Comparison of ENCODE assay signal across 19 cellular contexts in the genomic region with DNA sequence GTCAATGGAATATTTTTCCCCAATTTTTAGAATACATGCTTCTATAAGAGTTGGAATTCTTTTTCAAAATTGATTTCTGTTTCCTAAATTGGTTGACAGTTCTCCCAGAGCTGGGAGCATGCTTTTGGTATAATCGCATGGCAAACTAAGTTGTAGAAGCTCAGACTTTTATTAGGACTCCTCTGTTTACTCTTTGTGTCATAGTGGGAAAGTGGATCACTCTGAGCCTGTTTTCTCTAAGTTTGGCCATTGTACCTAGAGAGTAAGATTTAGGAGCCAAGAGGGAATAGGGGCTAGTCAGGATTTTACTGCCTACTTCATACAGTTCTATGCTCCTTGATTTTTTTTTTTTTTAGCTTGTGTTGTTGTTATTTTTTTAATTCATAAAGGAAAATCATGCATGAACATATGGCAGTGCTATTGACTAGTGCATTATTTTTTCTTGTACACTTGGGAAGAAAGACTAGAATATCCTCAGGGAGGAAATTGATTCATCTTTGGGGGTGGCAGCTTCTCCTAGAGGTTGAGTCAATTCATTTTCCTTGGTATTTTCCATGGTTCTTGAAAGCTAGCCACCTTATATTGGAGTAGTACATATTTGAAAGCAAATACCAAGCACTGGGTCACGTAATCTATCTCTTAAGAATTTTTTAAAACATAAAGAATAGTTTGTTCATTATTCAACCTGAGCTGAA.
"Had no signal": no experiment of that assay in that cellular context is flagged by ENCODE, and none has a peak within 500 bp of the region (broad histone marks: within the 10 kb centered on the region; RNA-seq: fewer than 3 reads in every experiment).

No MANE protein-coding gene starts in this region.

- H3K27ac ChIP-seq: body of pancreas, lower lobe of right lung, tibial artery had no signal

- H3K27me3 ChIP-seq: body of pancreas, tibial artery had no signal

- H3K27me3 Mint-ChIP-seq: activated CD4-positive, alpha-beta memory T cell treated with anti-CD3 and anti-CD28 coated beads, Interleukin-2, amount 10 ng/mL, durations not matched to agents 7 days and 5 days; activated CD8-positive, alpha-beta memory T cell treated with anti-CD3 and anti-CD28 coated beads, Interleukin-2, amount 10 ng/mL, durations not matched to agents 7 days and 5 days; activated naive CD8-positive, alpha-beta T cell treated with anti-CD3 and anti-CD28 coated beads, Interleukin-2, amount 10 ng/mL, durations not matched to agents 7 days and 5 days; activated T-helper 17 cell treated with anti-CD3 and anti-CD28 coated beads, Interleukin-2, amount 50 U/mL, for 72 hours had no signal

- H3K9me3 ChIP-seq: body of pancreas, lower lobe of right lung, tibial artery had no signal

- H3K27ac Mint-ChIP-seq: activated CD4-positive, alpha-beta memory T cell treated with anti-CD3 and anti-CD28 coated beads, Interleukin-2, amount 10 ng/mL, durations not matched to agents 7 days and 5 days; activated CD8-positive, alpha-beta memory T cell treated with anti-CD3 and anti-CD28 coated beads, Interleukin-2, amount 10 ng/mL, durations not matched to agents 7 days and 5 days; activated naive CD8-positive, alpha-beta T cell treated with anti-CD3 and anti-CD28 coated beads, Interleukin-2, amount 10 ng/mL, durations not matched to agents 7 days and 5 days; activated T-helper 17 cell treated with anti-CD3 and anti-CD28 coated beads, Interleukin-2, amount 50 U/mL, for 72 hours; endodermal cell; nephron; T-helper 2 cell treated with Interferon-gamma antibody and Interleukin-4, amounts not matched to agents 5 μg/mL and 100 μg/mL, for 36 hours had no signal

- H3K4me3 Mint-ChIP-seq: activated CD4-positive, alpha-beta memory T cell treated with anti-CD3 and anti-CD28 coated beads, Interleukin-2, amount 10 ng/mL, durations not matched to agents 7 days and 5 days; activated CD8-positive, alpha-beta memory T cell treated with anti-CD3 and anti-CD28 coated beads, Interleukin-2, amount 10 ng/mL, durations not matched to agents 7 days and 5 days; activated naive CD8-positive, alpha-beta T cell treated with anti-CD3 and anti-CD28 coated beads, Interleukin-2, amount 10 ng/mL, durations not matched to agents 7 days and 5 days; activated T-helper 17 cell treated with anti-CD3 and anti-CD28 coated beads, Interleukin-2, amount 50 U/mL, for 72 hours; endodermal cell; nephron; T-helper 2 cell treated with Interferon-gamma antibody and Interleukin-4, amounts not matched to agents 5 μg/mL and 100 μg/mL, for 36 hours had no signal

- DNase-seq: activated CD4-positive, alpha-beta memory T cell treated with anti-CD3 and anti-CD28 coated beads, Interleukin-2, amount 10 ng/mL, durations not matched to agents 7 days and 5 days; activated CD4-positive, alpha-beta T cell treated with anti-CD3 and anti-CD28 coated beads for 48 hours; activated CD4-positive, CD25-positive, alpha-beta regulatory T cell; activated CD8-positive, alpha-beta memory T cell treated with anti-CD3 and anti-CD28 coated beads, Interleukin-2, amount 10 ng/mL, durations not matched to agents 7 days and 5 days; activated naive CD4-positive, alpha-beta T cell; activated naive CD8-positive, alpha-beta T cell treated with anti-CD3 and anti-CD28 coated beads, Interleukin-2, amount 10 ng/mL, durations not matched to agents 7 days and 5 days; activated T-cell treated with anti-CD3 and anti-CD28 coated beads, Interleukin-2, amount 50 U/mL, for 1 hour; body of pancreas; central memory CD4-positive, alpha-beta T cell; endodermal cell; lower lobe of right lung; nucleus accumbens; stimulated activated CD8-positive, alpha-beta memory T cell treated with anti-CD3 and anti-CD28 coated beads, Interleukin-4, amount 100 ng/mL, for 48 hours; stimulated activated naive CD4-positive, alpha-beta T cell treated with Interleukin-2 at 50 U/mL for 16 hours; substantia nigra; tibial artery had no signal

- H3K4me3 ChIP-seq: body of pancreas, lower lobe of right lung, tibial artery had no signal

- ATAC-seq: activated CD8-positive, alpha-beta memory T cell treated with anti-CD3 and anti-CD28 coated beads, Interleukin-2, amount 10 ng/mL, durations not matched to agents 7 days and 5 days; activated T-helper 17 cell treated with anti-CD3 and anti-CD28 coated beads, Interleukin-2, amount 50 U/mL, for 72 hours; body of pancreas; lower lobe of right lung had no signal
